In genomic region chr16:3861808-3862451, GRCh38 we compare ENCODE assay signal across 10 cellular contexts. TPM values are rescaled to one million over a fixed set of nuclear protein-coding genes. Genes with fewer than 3 reads are reported as not detected.
A peak's percentile ranks its signal among the peaks of the same experiment; 100 is the strongest.
DNase-seq lines count a peak whose midpoint lies in the region; ATAC-seq and TF ChIP-seq lines count a peak whose summit lies in the region.
"Had no signal": no experiment of that assay in that cellular context is flagged by ENCODE, and none has a peak within 500 bp of the region (broad histone marks: within the 10 kb centered on the region; RNA-seq: fewer than 3 reads in every experiment).

No MANE protein-coding gene starts in this region.

- H3K4me3 Mint-ChIP-seq in central memory CD8-positive, alpha-beta T cell: peak overlapping the region; percentile 18
- peak overlapping the region; percentile 16 for H3K4me3 Mint-ChIP-seq in nephron progenitor cell

- DNase-seq in EL (peak; percentile 68), MG63 (peak; percentile 68), nephron progenitor cell (no peak), NCI-H146 treated with DMSO at 0.1 percent for 48 hours (lab: John Stamatoyannopoulos, UW; ENCODE audit: unreplicated experiment) (no peak), NCI-H748 treated with DMSO at 0.1 percent for 48 hours (lab: John Stamatoyannopoulos, UW) (no peak), left colon (no peak)
- DNase-seq in central memory CD8-positive, alpha-beta T cell (ENCODE audit: low spot score in 2 of 2): no peak
- DNase-seq: central memory CD4-positive, alpha-beta T cell had no signal

- H3K4me3 ChIP-seq in MG63: no peak overlapping the region
- H3K4me3 ChIP-seq: lung had no signal

- no peaks in the 10 kb centered on the region for H3K27me3 Mint-ChIP-seq in central memory CD8-positive, alpha-beta T cell
- peaks cover 3% of the 10 kb centered on the region for H3K27me3 Mint-ChIP-seq in nephron progenitor cell (ENCODE audit: low read depth, poor library complexity)

- ATAC-seq in central memory CD8-positive, alpha-beta T cell (replicated peaks; ENCODE audit: extremely low read depth, poor library complexity, severe bottlenecking): no peak
- no peak for ATAC-seq in GM18867 (IDR thresholded peaks at IDR 0.05; ENCODE audit: unreplicated experiment)
- no peak for ATAC-seq in left colon

- intact Hi-C loops in left colon (cut with DNase I, micrococcal nuclease): no loop called here

- no peaks in the 10 kb centered on the region for H3K9me3 Mint-ChIP-seq in central memory CD8-positive, alpha-beta T cell
- H3K9me3 Mint-ChIP-seq in nephron progenitor cell: no peaks in the 10 kb centered on the region

- no peaks in the 10 kb centered on the region for H3K27me3 ChIP-seq in MG63

- peak overlapping the region; percentile 46 for H3K27ac Mint-ChIP-seq in central memory CD8-positive, alpha-beta T cell (ENCODE audit: low read depth)
- H3K27ac Mint-ChIP-seq in nephron progenitor cell: peak overlapping the region; percentile 79

- peaks cover 85% of the 10 kb centered on the region for H3K4me1 Mint-ChIP-seq in central memory CD8-positive, alpha-beta T cell
- H3K4me1 Mint-ChIP-seq in nephron progenitor cell: peaks cover 81% of the 10 kb centered on the region

- TF ChIP-seq CTCF in nephron progenitor cell (IDR thresholded peaks at IDR 0.05): no peak

- H3K36me3 Mint-ChIP-seq in central memory CD8-positive, alpha-beta T cell (ENCODE audit: insufficient read depth): peaks cover 15% of the 10 kb centered on the region
- peaks cover 20% of the 10 kb centered on the region for H3K36me3 Mint-ChIP-seq in nephron progenitor cell (ENCODE audit: low read depth)

- H3K9me3 ChIP-seq in MG63: no peaks in the 10 kb centered on the region

- H3K36me3 ChIP-seq in MG63: no peaks in the 10 kb centered on the region; the same call in none of the 2 replicates

RNA-seq across cellular contexts. Expression of gene CREBBP, which starts 18.6 kb away (rescaled TPM):
- total RNA-seq in MG63 (2014; rRNA removed; shearing (Covaris generic); ENCODE audit: low replicate concordance): 3.7 and 7.0 TPM in 2 replicates
- total RNA-seq in left colon: 10 to 100 TPM; 59.3 to 60.7 TPM

Comparison
In these comparisons a context has a peak if more than half of its experiments do, and no peak if none do; other contexts are left out.
1. DNase-seq: peak in EL (single experiment) and MG63 (single experiment); none in central memory CD8-positive, alpha-beta T cell (0 of 2), nephron progenitor cell (single experiment), NCI-H146 treated with DMSO at 0.1 percent for 48 hours (single experiment), NCI-H748 treated with DMSO at 0.1 percent for 48 hours (single experiment) and left colon (0 of 2).